ENCODE assay signal across 26 cellular contexts in the genomic region with DNA sequence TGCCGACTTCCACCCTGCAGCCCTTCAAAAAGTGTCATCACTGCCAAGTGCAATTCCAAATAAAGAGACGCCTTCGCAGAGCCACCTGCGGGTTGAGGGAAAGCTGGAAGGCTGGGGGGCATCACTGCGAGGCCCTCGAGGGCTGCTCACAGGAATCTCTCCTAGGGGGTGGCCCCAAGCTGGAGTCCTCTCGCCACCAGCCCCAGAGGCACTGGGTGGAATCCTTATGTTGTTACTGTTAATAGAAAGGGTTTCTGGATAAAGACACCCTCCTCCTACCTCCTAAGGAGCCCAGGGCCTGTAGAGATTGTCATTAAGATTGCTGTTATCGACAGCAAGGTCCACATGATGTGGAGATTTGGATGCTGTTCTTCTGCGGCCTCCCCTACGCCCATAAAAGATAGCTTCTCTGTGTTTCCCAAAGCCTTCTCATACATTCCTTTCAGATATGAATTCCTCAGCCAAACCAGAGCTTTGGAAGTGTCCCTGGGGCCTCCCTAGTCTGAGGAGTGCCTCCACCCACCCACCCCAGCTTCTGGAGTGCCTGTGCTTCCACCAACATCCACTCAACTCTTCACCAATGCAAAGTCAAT.
DNase-seq lines count a peak whose midpoint lies in the region; ATAC-seq and TF ChIP-seq lines count a peak whose summit lies in the region.
"Had no signal": no experiment of that assay in that cellular context is flagged by ENCODE, and none has a peak within 500 bp of the region (broad histone marks: within the 10 kb centered on the region; RNA-seq: fewer than 3 reads in every experiment).

No MANE protein-coding gene starts in this region.

- no peak overlapping the region for H2BK12ac ChIP-seq in mesenchymal stem cell (ENCODE audit: low read length in 2 of 2)

- CTCF ChIA-PET in GM10248 (lab: Yijun Ruan, JAX) = interaction anchor here (1.3 to 2.5 kb wide), 5 partner anchors 12 to 461 kb away, joined by 3 to 7 read pairs (median 3); no protein-coding TSS in a partner anchor

- POLR2A ChIA-PET in GM10248 (lab: Yijun Ruan, JAX) = no interaction called here

- whole genome bisulfite sequencing in mesenchymal stem cell = 28% methylated on average over 9 of the region's 10 CpGs

- H3K79me1 ChIP-seq in mesenchymal stem cell (replicated peaks; ENCODE audit: low read length, poor library complexity, severe bottlenecking) = no peaks in the 10 kb centered on the region

- no peaks in the 10 kb centered on the region for H3K9me3 ChIP-seq in mesenchymal stem cell (ENCODE audit: control insufficient read depth, low read length)
- H3K9me3 ChIP-seq: BLaER1, Caco-2, mucosa of descending colon, tibial artery had no signal

- no peak overlapping the region for H3K14ac ChIP-seq in mesenchymal stem cell (ENCODE audit: low read length in 2 of 2)

- no peak overlapping the region for H4K8ac ChIP-seq in mesenchymal stem cell (ENCODE audit: low read length)

- no peak overlapping the region for H3K9ac ChIP-seq in mesenchymal stem cell (ENCODE audit: low read length)
- H3K9ac ChIP-seq: BLaER1 had no signal

- no peak overlapping the region for H2AK5ac ChIP-seq in mesenchymal stem cell (ENCODE audit: low read length, severe bottlenecking)

- H3K4me2 ChIP-seq in mesenchymal stem cell (ENCODE audit: low read length, poor library complexity, severe bottlenecking) = no peak overlapping the region
- H3K4me2 ChIP-seq: BLaER1 had no signal

- no peak overlapping the region for H2BK15ac ChIP-seq in mesenchymal stem cell (ENCODE audit: low read depth, poor library complexity, severe bottlenecking)

- TF ChIP-seq CTCF in GM10248 (IDR thresholded peaks at IDR 0.05; ENCODE audit: control extremely low read depth, extremely low read depth, low read depth, missing control alignments) = no peak

- H2AFZ ChIP-seq in mesenchymal stem cell (ENCODE audit: low read depth, low read length) = no peak overlapping the region

- H3K4me1 ChIP-seq in mesenchymal stem cell (ENCODE audit: control insufficient read depth, insufficient read depth, low read depth, low read length) = peaks cover 24% of the 10 kb centered on the region

- no peak for ATAC-seq in GM18868 (IDR thresholded peaks at IDR 0.05; ENCODE audit: unreplicated experiment)
- ATAC-seq: activated CD8-positive, alpha-beta T cell treated with anti-CD3 and anti-CD28 coated beads for 36 hours; HepG2; mucosa of descending colon had no signal

- peaks cover 0 to 13% of the 10 kb centered on the region in 2 experiments for H3K27me3 ChIP-seq in mesenchymal stem cell (ENCODE audit: control insufficient read depth in 1 of 2, insufficient read depth in 1 of 2, low read length in 2 of 2)
- H3K27me3 ChIP-seq: BLaER1, tibial artery had no signal

- H3K36me3 ChIP-seq in mesenchymal stem cell (ENCODE audit: control insufficient read depth in 1 of 2, insufficient read depth in 2 of 2, low read depth in 1 of 2, low read length in 2 of 2) = no peaks in the 10 kb centered on the region
- H3K36me3 ChIP-seq: BLaER1, tibial artery had no signal

- no peak overlapping the region for H3K4me3 ChIP-seq in mesenchymal stem cell (ENCODE audit: insufficient read depth in 1 of 2, low read depth in 1 of 2, low read length in 2 of 2)
- H3K4me3 ChIP-seq: BLaER1, mucosa of descending colon, tibial artery had no signal

- no peak overlapping the region for H2BK5ac ChIP-seq in mesenchymal stem cell (ENCODE audit: low read depth, low read length, poor library complexity, severe bottlenecking)

- no peak overlapping the region for H4K91ac ChIP-seq in mesenchymal stem cell (ENCODE audit: low read length)

- H3K4ac ChIP-seq in mesenchymal stem cell (ENCODE audit: low read depth in 1 of 2, low read length in 2 of 2) = no peak overlapping the region

- H3K23ac ChIP-seq in mesenchymal stem cell (ENCODE audit: low read length in 2 of 2) = no peak overlapping the region

- DNase-seq in NCI-H345 (lab: John Stamatoyannopoulos, UW) (peak; percentile 20), NCI-H345 treated with DMSO at 0.1 percent for 48 hours (lab: John Stamatoyannopoulos, UW; ENCODE audit: unreplicated experiment) (no peak), mesenchymal stem cell (peak; percentile 15), AG20443 (ENCODE audit: low spot score) (no peak), DMS153 treated with DMSO at 0.1 percent for 48 hours (lab: John Stamatoyannopoulos, UW; ENCODE audit: unreplicated experiment) (no peak), GM10248 (ENCODE audit: extremely low spot score) (no peak)
- DNase-seq: activated CD4-positive, CD25-positive, alpha-beta regulatory T cell treated with anti-CD3 and anti-CD28 coated beads, Interleukin-2, amount 50 U/mL, for 72 hours; activated CD8-positive, alpha-beta T cell treated with anti-CD3 and anti-CD28 coated beads for 36 hours; activated naive CD4-positive, alpha-beta T cell; Caco-2; DND-41; erythroblast; GOT3; mucosa of descending colon; NCI-H1105; NCI-H2081 treated with DMSO at 0.1 percent for 48 hours; NCI-H524 treated with DMSO at 0.1 percent for 48 hours; RPMI8226; stimulated activated CD4-positive, alpha-beta T cell treated with anti-CD3 and anti-CD28 coated beads, Interleukin-4, amount 100 ng/mL, for 1 hour; stimulated activated naive CD4-positive, alpha-beta T cell treated with Interleukin-2 at 50 U/mL for 16 hours; T-helper 9 cell had no signal

- no peak overlapping the region for H2BK120ac ChIP-seq in mesenchymal stem cell (ENCODE audit: low read depth, low read length)

- peak overlapping the region; percentile 89 for H3K27ac ChIP-seq in angular gyrus (ENCODE audit: low read depth, low read length)
- no peak overlapping the region for H3K27ac ChIP-seq in mesenchymal stem cell (ENCODE audit: low read length, poor library complexity, severe bottlenecking)
- H3K27ac ChIP-seq: BLaER1, tibial artery had no signal

- H3K18ac ChIP-seq in mesenchymal stem cell (ENCODE audit: low read depth in 1 of 2, low read length in 2 of 2) = peak overlapping the region in 1 of 2 experiments; percentile 37

Comparison
In these comparisons a context has a peak if more than half of its experiments do, and no peak if none do; other contexts are left out.
1. DNase-seq: peak in NCI-H345 (single experiment) and mesenchymal stem cell (single experiment); none in NCI-H345 treated with DMSO at 0.1 percent for 48 hours (single experiment), AG20443 (single experiment), DMS153 treated with DMSO at 0.1 percent for 48 hours (single experiment) and GM10248 (single experiment).